In the genomic region with DNA sequence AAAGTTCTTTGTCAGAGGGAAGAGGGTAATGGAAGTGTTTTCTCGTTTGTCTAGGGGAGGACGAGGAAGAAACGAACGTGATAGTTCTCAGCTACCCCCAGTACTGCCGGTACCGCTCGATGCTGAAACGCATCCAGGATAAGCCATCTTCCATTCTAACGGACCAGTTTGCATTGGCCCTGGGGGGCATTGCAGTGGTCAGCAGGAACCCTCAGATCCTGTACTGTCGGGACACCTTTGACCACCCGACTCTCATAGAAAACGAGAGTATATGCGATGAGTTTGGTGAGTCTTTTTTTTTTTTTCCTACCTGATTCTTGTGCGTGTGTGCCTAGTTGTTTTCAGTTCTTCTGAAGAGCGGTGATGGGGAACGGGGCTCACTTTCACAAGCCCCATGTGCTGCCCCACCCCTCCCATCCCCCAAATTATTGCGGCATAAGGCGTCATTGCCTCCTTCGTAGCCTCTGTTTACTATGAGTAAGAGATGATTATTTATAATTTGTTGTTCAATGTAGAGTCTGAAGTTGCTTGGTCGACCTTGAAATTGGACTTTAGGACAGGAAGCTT, we compare ENCODE assay signal across 11 cellular contexts.
DNase-seq lines count a peak whose midpoint lies in the region; ATAC-seq and TF ChIP-seq lines count a peak whose summit lies in the region.
"Had no signal": no experiment of that assay in that cellular context is flagged by ENCODE, and none has a peak within 500 bp of the region (broad histone marks: within the 10 kb centered on the region; RNA-seq: fewer than 3 reads in every experiment).

No MANE protein-coding gene starts in this region.

- intact Hi-C loops in Right ventricle myocardium superior (cut with DNase I) = no loop called here

- H3K4me1 Mint-ChIP-seq in nephron progenitor cell = no peaks in the 10 kb centered on the region

- DNase-seq in GM06990 (ENCODE audit: extremely low read depth, insufficient read length) = peak; percentile 83
- DNase-seq in Right ventricle myocardium superior = no peak
- no peak for DNase-seq in HK-2 (ENCODE audit: unreplicated experiment)
- DNase-seq in cerebellar nuclear complex (lab: John Stamatoyannopoulos, UW) = no peak
- DNase-seq in nephron progenitor cell = no peak
- DNase-seq: activated CD4-positive, CD25-positive, alpha-beta regulatory T cell treated with anti-CD3 and anti-CD28 coated beads, Interleukin-2, amount 50 U/mL, for 72 hours; IMR-90 had no signal

- peak overlapping the region; percentile 61 for H3K4me3 ChIP-seq in GM06990 (replicated peaks; ENCODE audit: low read depth, low read length)

- H3K36me3 Mint-ChIP-seq in nephron progenitor cell (ENCODE audit: low read depth) = peaks cover 53% of the 10 kb centered on the region

- H3K36me3 ChIP-seq in GM06990 (ENCODE audit: control insufficient read depth, insufficient read depth, low read length) = peaks cover 1% of the 10 kb centered on the region

- no peak overlapping the region for H3K4me3 Mint-ChIP-seq in nephron progenitor cell
- H3K4me3 Mint-ChIP-seq: neural crest cell had no signal

- H3K9me3 Mint-ChIP-seq in nephron progenitor cell = peaks cover 3% of the 10 kb centered on the region
- H3K9me3 Mint-ChIP-seq: neural crest cell had no signal

- peak; percentile 75 for ATAC-seq in GM19023 (IDR thresholded peaks at IDR 0.05; ENCODE audit: unreplicated experiment)
- ATAC-seq in HG02642 (IDR thresholded peaks at IDR 0.05; ENCODE audit: poor library complexity, unreplicated experiment) = peak; percentile 82
- ATAC-seq in HG03571 (IDR thresholded peaks at IDR 0.05; ENCODE audit: unreplicated experiment) = peak; percentile 82
- ATAC-seq in Right ventricle myocardium superior (ENCODE audit: poor library complexity) = no peak

- TF ChIP-seq CTCF in GM06990 (IDR thresholded peaks at IDR 0.05; ENCODE audit: insufficient read depth, low read length, poor library complexity, severe bottlenecking) (no peak), nephron progenitor cell (IDR thresholded peaks at IDR 0.05) (no peak)

- H3K27me3 Mint-ChIP-seq in nephron progenitor cell (ENCODE audit: low read depth, poor library complexity) = peaks cover 5% of the 10 kb centered on the region

- no peak overlapping the region for H3K27ac Mint-ChIP-seq in nephron progenitor cell

- H3K27me3 ChIP-seq in GM06990 (replicated peaks; ENCODE audit: control insufficient read depth, insufficient read depth, low read length) = no peaks in the 10 kb centered on the region
